Comparison of ENCODE assay signal across 11 cellular contexts in the genomic region with DNA sequence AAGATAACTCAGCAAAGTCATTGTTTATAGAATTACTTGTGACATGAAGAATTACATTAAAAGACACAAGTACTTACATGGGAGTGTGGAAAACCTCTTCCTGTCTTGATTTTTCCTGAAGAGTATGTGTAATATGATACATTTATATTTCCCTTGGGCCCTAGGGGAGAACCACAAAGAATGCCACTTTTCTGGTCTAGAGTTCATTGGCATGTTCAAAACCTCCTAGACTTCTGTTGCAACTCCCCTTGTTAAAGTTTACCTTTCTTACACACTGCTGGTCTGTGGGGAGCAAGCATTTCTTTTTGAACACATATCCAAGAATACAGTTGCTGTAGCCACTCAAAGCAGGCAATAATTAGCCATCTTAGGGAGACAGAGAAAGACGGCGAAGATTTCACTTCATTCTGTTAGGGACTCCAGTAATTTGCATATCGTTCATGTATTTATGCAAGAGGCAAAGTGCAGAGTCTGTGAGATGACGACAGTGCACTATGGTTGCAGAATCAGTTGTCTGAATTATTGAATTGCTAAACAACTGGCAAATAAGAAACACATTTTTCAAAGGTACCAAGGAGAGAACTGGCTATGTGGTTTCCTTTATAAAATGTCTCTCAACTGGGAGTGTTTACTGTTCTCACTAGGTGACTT.
DNase-seq lines count a peak whose midpoint lies in the region; ATAC-seq and TF ChIP-seq lines count a peak whose summit lies in the region.
"Had no signal": no experiment of that assay in that cellular context is flagged by ENCODE, and none has a peak within 500 bp of the region (broad histone marks: within the 10 kb centered on the region; RNA-seq: fewer than 3 reads in every experiment).

No MANE protein-coding gene starts in this region.

- ATAC-seq in HG03097 (IDR thresholded peaks at IDR 0.05; ENCODE audit: low FRiP score, unreplicated experiment) = no peak

- H3K4me3 ChIP-seq in astrocyte of the cerebellum (ENCODE audit: low read depth, low read length) = no peak overlapping the region
- H3K4me3 ChIP-seq: Peyer's patch had no signal

- DNase-seq in AG08395 (ENCODE audit: low spot score) (peak; percentile 2), HuH-7.5 (ENCODE audit: low spot score) (peak; percentile 13), astrocyte of the cerebellum (ENCODE audit: low read depth) (peak; percentile 77), left kidney (ENCODE audit: low read depth, low spot score) (peak; percentile 74), activated gamma-delta T cell treated with Interleukin-2 at 50 U/mL for 16 hours (no peak)
- DNase-seq in NK-92 treated with Interleukin-12 subunit alpha and Interleukin-12 subunit beta, amount 100 ng/mL, for 24 hours (lab: John Stamatoyannopoulos, UW) = no peak
- DNase-seq in effector CD4-positive, alpha-beta T cell = no peak
- DNase-seq: activated naive CD4-positive, alpha-beta T cell treated with anti-CD3 and anti-CD28 coated beads for 36 hours; substantia nigra had no signal

- in situ Hi-C loops in astrocyte of the cerebellum (cut with HindIII; ENCODE audit: low sequenced_read_pairs) = no loop called here

- no peak for TF ChIP-seq CTCF in astrocyte of the cerebellum (IDR thresholded peaks at IDR 0.05; ENCODE audit: low read depth, low read length, missing control alignments)

Comparison
In these comparisons a context has a peak if more than half of its experiments do, and no peak if none do; other contexts are left out.
1. DNase-seq: peak in AG08395 (single experiment), HuH-7.5 (single experiment), astrocyte of the cerebellum (single experiment) and left kidney (single experiment); none in NK-92 treated with Interleukin-12 subunit alpha and Interleukin-12 subunit beta, amount 100 ng/mL, for 24 hours (single experiment), effector CD4-positive, alpha-beta T cell (single experiment) and activated gamma-delta T cell treated with Interleukin-2 at 50 U/mL for 16 hours (single experiment).